Comparison of ENCODE assay signal across 11 cellular contexts in genomic region chr5:131595088-131596033, GRCh38. TPM values are rescaled to one million over a fixed set of nuclear protein-coding genes. Genes with fewer than 3 reads are reported as not detected.
DNase-seq lines count a peak whose midpoint lies in the region; ATAC-seq, FAIRE-seq and TF ChIP-seq lines count a peak whose summit lies in the region.
"Had no signal": no experiment of that assay in that cellular context is flagged by ENCODE, and none has a peak within 500 bp of the region (broad histone marks: within the 10 kb centered on the region; RNA-seq: fewer than 3 reads in every experiment).

No MANE protein-coding gene starts in this region.

- no peak overlapping the region for H3K4me3 ChIP-seq in mucosa of descending colon
- no peak overlapping the region for H3K4me3 ChIP-seq in left lung
- no peak overlapping the region for H3K4me3 ChIP-seq in esophagus muscularis mucosa

- H3K4me1 Mint-ChIP-seq in T-cell, result peaks cover 65 to 70% (median 66%) of the 10 kb centered on the region in 3 donors

- H3K27ac ChIP-seq in left lung (no peak overlapping the region), esophagus muscularis mucosa (replicated peaks in 1 of 4) (no peak overlapping the region)

- no peak for TF ChIP-seq EP300 in esophagus muscularis mucosa (IDR thresholded peaks at IDR 0.05)

- no peaks in the 10 kb centered on the region for H3K9me3 ChIP-seq in mucosa of descending colon
- no peaks in the 10 kb centered on the region for H3K9me3 ChIP-seq in left lung
- no peaks in the 10 kb centered on the region for H3K9me3 ChIP-seq in esophagus muscularis mucosa

- ATAC-seq in GM21528 (IDR thresholded peaks at IDR 0.05; ENCODE audit: low FRiP score, unreplicated experiment), result peak; percentile 80
- ATAC-seq in T-cell (replicated peaks in 1 of 4), result peak; percentile 82 to 96 (median 89)
- ATAC-seq in mucosa of descending colon, result peak; percentile 36
- no peak for ATAC-seq in left lung

- CTCF ChIA-PET in T-cell (lab: Charles Lee), result interaction anchor here in 1 of 2 donors (0.7 to 1.0 kb wide), 5 partner anchors 8 to 463 kb away, joined by 3 to 7 read pairs (median 3); no protein-coding TSS in a partner anchor

- POLR2A ChIA-PET in T-cell (lab: Charles Lee), result interaction anchor here in 1 of 2 donors (0.5 to 0.7 kb wide), 2 partner anchors 19 to 36 kb away, joined by 3 to 4 read pairs; no protein-coding TSS in a partner anchor

- peaks cover 15% of the 10 kb centered on the region for H3K36me3 Mint-ChIP-seq in T-cell

- peak overlapping the region; percentile 35 to 56 (median 45) for H3K4me3 Mint-ChIP-seq in T-cell

- H3K27me3 ChIP-seq in left lung, result no peaks in the 10 kb centered on the region
- no peaks in the 10 kb centered on the region for H3K27me3 ChIP-seq in esophagus muscularis mucosa

- FAIRE-seq in GM12892 (lab: Jason Lieb, UNC) (peak; percentile 44), D721Med (lab: Jason Lieb, UNC) (no peak)

- intact Hi-C loops in mucosa of descending colon (cut with DNase I, micrococcal nuclease) (no loop called here), left lung (cut with DNase I) (no loop called here), esophagus muscularis mucosa (cut with DNase I) (no loop called here)

- DNase-seq in GM12892 (ENCODE audit: insufficient read length), result no peak
- DNase-seq in T-cell, result peak in 5 of 34 experiments; percentile 3 to 12 (median 7)
- DNase-seq in mucosa of descending colon, result no peak
- no peak for DNase-seq in NCI-H146 (lab: John Stamatoyannopoulos, UW)
- no peak for DNase-seq in left lung
- no peak for DNase-seq in esophagus muscularis mucosa (ENCODE audit: extremely low spot score)
- DNase-seq in D721Med (ENCODE audit: insufficient read length, low spot score), result no peak
- DNase-seq: DMS79, NCI-H2029, SHP77 treated with DMSO at 0.1 percent for 48 hours had no signal

- peak overlapping the region; percentile 80 to 90 for H3K27ac Mint-ChIP-seq in T-cell

- H3K27me3 Mint-ChIP-seq in T-cell, result no peaks in the 10 kb centered on the region

- WGBS in esophagus muscularis mucosa, result 97% methylated on average over 8 of the region's 8 CpGs

- no peaks in the 10 kb centered on the region for H3K9me3 Mint-ChIP-seq in T-cell

- TF ChIP-seq CTCF in mucosa of descending colon (IDR thresholded peaks at IDR 0.05) (no peak), left lung (IDR thresholded peaks at IDR 0.05) (no peak), esophagus muscularis mucosa (IDR thresholded peaks at IDR 0.05) (no peak), D721Med (IDR thresholded peaks at IDR 0.05; ENCODE audit: insufficient read depth, missing control alignments) (no peak)

- TF ChIP-seq POLR2A in GM12892 (IDR thresholded peaks at IDR 0.05; ENCODE audit: low read depth, low read length) (no peak), esophagus muscularis mucosa (IDR thresholded peaks at IDR 0.05; ENCODE audit: low read depth) (no peak)

- H3K4me1 ChIP-seq in mucosa of descending colon (ENCODE audit: low read depth) (peaks cover 9% of the 10 kb centered on the region), left lung (peaks cover 0 to 18% of the 10 kb centered on the region in 2 donors), esophagus muscularis mucosa (peaks cover 11 to 27% (median 19%) of the 10 kb centered on the region in 4 donors)

- no peaks in the 10 kb centered on the region for H3K36me3 ChIP-seq in mucosa of descending colon (ENCODE audit: low read depth)
- peaks cover 0 to 7% of the 10 kb centered on the region in 2 donors for H3K36me3 ChIP-seq in left lung
- H3K36me3 ChIP-seq in esophagus muscularis mucosa, result peaks cover 0 to 6% (median 0%) of the 10 kb centered on the region in 4 donors

RNA-seq across cellular contexts. Expression of gene RAPGEF6, which starts 39.7 kb away (rescaled TPM):
- polyA plus RNA-seq in GM12892 (2012; ENCODE audit: missing spikeins), result 11.3 TPM
- total RNA-seq in T-cell (100 to 1,000 TPM in 1 of 5 donors, 10 to 100 TPM in 4; 82.9 to 122 (median 87.7) TPM), mucosa of descending colon (10 to 100 TPM; 21.4 to 22.1 (median 21.5) TPM), left lung (10 to 100 TPM; 19.2 to 23.7 TPM), esophagus muscularis mucosa (10 to 100 TPM; 17.2 to 23.3 (median 20.1) TPM)
